ENCODE assay signal across 11 cellular contexts in genomic region chrX:108900333-108900732, GRCh38.
"Had no signal": no experiment of that assay in that cellular context is flagged by ENCODE, and none has a peak within 500 bp of the region (broad histone marks: within the 10 kb centered on the region; RNA-seq: fewer than 3 reads in every experiment).

No MANE protein-coding gene starts in this region.

- H3K9me3 ChIP-seq: HAP-1 had no signal

- H3K4me1 Mint-ChIP-seq: GM23338, H9 had no signal

- H3K4me2 ChIP-seq: GM23338 had no signal

- H3K4me3 ChIP-seq: GM23248, GM23338, HAP-1 had no signal

- H3K4me3 Mint-ChIP-seq: GM23338, H9, HFFc6 had no signal

- H3K9ac ChIP-seq: GM23248 had no signal

- H3K4me1 ChIP-seq: HAP-1 had no signal

- H3K27ac ChIP-seq: GM23248 had no signal

- H3K27ac Mint-ChIP-seq: GM23338, H9, HFFc6 had no signal

- H3K36me3 ChIP-seq: HAP-1 had no signal

- H2AFZ ChIP-seq: GM23248, GM23338 had no signal

- FAIRE-seq: H1, H54 had no signal

- DNase-seq: GM23248, GOT3, H7, H9, HCEC 1CT, HFFc6 had no signal

- ATAC-seq: GM23338, HCT116 had no signal
